In genomic region chr14:77039285-77040058, GRCh38 we compare ENCODE assay signal across 8 cellular contexts. TPM values are rescaled to one million over a fixed set of nuclear protein-coding genes. Genes with fewer than 3 reads are reported as not detected.
DNase-seq lines count a peak whose midpoint lies in the region; ATAC-seq, FAIRE-seq and TF ChIP-seq lines count a peak whose summit lies in the region.

No MANE protein-coding gene starts in this region.

- H3K27ac ChIP-seq in SJSA1 (peak overlapping the region; percentile 80), pancreas (peak overlapping the region; percentile 83 to 91 (median 87))

- H3K9me3 ChIP-seq in ES-I3 (ENCODE audit: control insufficient read depth, insufficient read depth, low read length) (no peaks in the 10 kb centered on the region), SJSA1 (replicated peaks) (no peaks in the 10 kb centered on the region), pancreas (no peaks in the 10 kb centered on the region)

- intact Hi-C loops in pancreas (cut with DNase I), result no loop called here

- H3K9ac ChIP-seq in ES-I3 (ENCODE audit: low read depth, low read length), result peak overlapping the region; percentile 51; the same call in 1 of the 2 replicates

- peaks cover 69% of the 10 kb centered on the region for H3K4me1 ChIP-seq in ES-I3 (ENCODE audit: insufficient read depth, low read length)
- peaks cover 80% of the 10 kb centered on the region for H3K4me1 ChIP-seq in SJSA1 (replicated peaks)
- H3K4me1 ChIP-seq in pancreas, result peaks cover 59 to 91% (median 79%) of the 10 kb centered on the region in 3 donors

- ATAC-seq in HG02870 (IDR thresholded peaks at IDR 0.05; ENCODE audit: unreplicated experiment) (peak; percentile 4), pancreas (peak in 2 of 4 donors; percentile 0 to 6), HG02852 (IDR thresholded peaks at IDR 0.05; ENCODE audit: unreplicated experiment) (no peak)

- DNase-seq in SJSA1 (ENCODE audit: low read depth in 1 of 2, low spot score in 2 of 2), result peak in 1 of 2 experiments; percentile 55
- no peak for DNase-seq in epithelial cell of proximal tubule (ENCODE audit: low read depth)
- DNase-seq in pancreas, result no peak
- no peak for DNase-seq in occipital lobe (lab: John Stamatoyannopoulos, UW)
- no peak for DNase-seq in NCI-H2081 treated with DMSO at 0.1 percent for 48 hours (lab: John Stamatoyannopoulos, UW)

- H3K36me3 ChIP-seq in ES-I3 (ENCODE audit: insufficient read depth, low read length) (no peaks in the 10 kb centered on the region), SJSA1 (no peaks in the 10 kb centered on the region), pancreas (no peaks in the 10 kb centered on the region)

- no peak for FAIRE-seq in pancreas (lab: Jason Lieb, UNC)

- no peak for TF ChIP-seq CTCF in epithelial cell of proximal tubule (conservative IDR thresholded peaks at IDR 0.05; ENCODE audit: low read depth, low read length)
- no peak for TF ChIP-seq CTCF in pancreas (IDR thresholded peaks at IDR 0.05)

- no peaks in the 10 kb centered on the region for H3K27me3 ChIP-seq in SJSA1 (replicated peaks)
- no peaks in the 10 kb centered on the region for H3K27me3 ChIP-seq in pancreas

- H3K4me3 ChIP-seq in SJSA1, result peak overlapping the region; percentile 6; the same call in 1 of the 2 replicates
- peak overlapping the region; percentile 39 for H3K4me3 ChIP-seq in epithelial cell of proximal tubule (ENCODE audit: low read depth, low read length)
- H3K4me3 ChIP-seq in pancreas, result peak overlapping the region in 2 of 4 donors; percentile 30 to 33

- 4% methylated on average over 10 of the region's 10 CpGs for WGBS in pancreas, 2 donors

RNA-seq across cellular contexts. Expression of gene IRF2BPL, which starts 11.0 kb away (rescaled TPM):
- total RNA-seq in SJSA1 (2014; rRNA removed; shearing (Covaris generic)), result 9.8 and 16.4 TPM in 2 replicates
- total RNA-seq in epithelial cell of proximal tubule (61.9 and 65.6 TPM in 2 replicates), pancreas (10 to 100 TPM; 15.4 to 32.2 (median 25.5) TPM), occipital lobe (72.7 TPM)
- 10 to 100 TPM in 1 of 2 donors, 1 to 10 TPM in 1; 6.2 to 13.7 TPM for polyA plus RNA-seq in pancreas

RNA-seq across cellular contexts. Expression of gene CIPC, which starts 58.6 kb away (rescaled TPM):
- total RNA-seq in SJSA1 (2014; rRNA removed; shearing (Covaris generic)), result 8.8 and 11.0 TPM in 2 replicates
- total RNA-seq in epithelial cell of proximal tubule, result 10.2 and 15.4 TPM in 2 replicates
- total RNA-seq in pancreas, result 10 to 100 TPM in 1 of 6 donors, 1 to 10 TPM in 5; 5.9 to 12.6 (median 8.0) TPM
- polyA plus RNA-seq in pancreas, result 1 to 10 TPM; 2.7 to 6.7 TPM
- total RNA-seq in occipital lobe, result 44.5 TPM
